8 cellular contexts compared by ENCODE assay signal in the genomic region with DNA sequence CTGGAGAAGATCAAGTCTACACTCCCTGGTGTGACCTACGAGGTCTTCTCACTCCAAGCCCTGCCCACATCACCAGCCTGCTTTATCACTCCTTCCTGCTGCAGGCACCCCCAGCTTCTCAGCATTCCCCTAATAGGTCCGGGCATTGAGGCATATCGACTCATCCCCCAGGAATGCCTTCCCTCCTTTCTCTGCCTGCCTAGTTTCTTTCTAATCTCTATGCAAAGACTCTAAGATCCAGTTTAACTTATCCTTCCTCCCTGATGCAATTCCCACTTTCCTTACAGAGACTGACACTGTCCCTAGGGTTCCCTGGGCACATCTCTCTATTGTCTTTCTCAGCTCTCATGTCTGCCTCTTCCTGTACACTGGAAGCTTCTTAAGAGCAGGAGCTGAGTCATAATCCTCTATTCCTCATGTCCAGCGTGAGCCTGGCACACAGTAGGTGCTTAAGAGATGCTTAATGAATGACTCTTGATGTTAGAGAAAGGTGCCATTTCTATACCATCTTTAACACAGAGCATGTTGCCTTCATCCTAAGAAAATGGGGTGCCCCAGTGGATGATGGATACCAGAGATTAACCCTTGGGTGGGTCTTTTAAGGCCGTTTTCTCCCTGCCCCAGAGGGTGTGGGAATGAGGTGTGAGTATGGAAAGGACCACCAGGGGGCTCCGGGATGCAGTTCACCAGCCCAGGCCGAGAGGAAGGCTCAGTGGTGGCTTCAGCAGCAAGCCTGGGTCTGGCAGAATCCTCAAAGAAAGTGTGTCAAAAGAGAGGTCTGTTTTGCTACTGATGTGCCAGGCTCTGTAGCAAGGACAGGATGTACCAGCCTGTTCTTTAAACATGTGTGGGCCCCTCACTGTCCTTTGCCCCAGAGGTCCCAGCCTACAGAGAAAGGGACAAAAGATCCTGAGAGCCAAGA. TPM values are rescaled to one million over a fixed set of nuclear protein-coding genes. Genes with fewer than 3 reads are reported as not detected.
DNase-seq lines count a peak whose midpoint lies in the region; ATAC-seq and TF ChIP-seq lines count a peak whose summit lies in the region.

No MANE protein-coding gene starts in this region.

- DNase-seq in DND-41 (peak; percentile 64), HFFc6 (peak; percentile 93), NCI-H526 (lab: John Stamatoyannopoulos, UW) (peak; percentile 43 to 87), cardiac muscle cell (ENCODE audit: low read depth in 1 of 2, low spot score in 1 of 2) (peak; percentile 82 to 91), renal cortical epithelial cell (ENCODE audit: low read depth) (peak; percentile 90)
- DNase-seq in activated naive CD4-positive, alpha-beta T cell treated with anti-CD3 and anti-CD28 coated beads, Interleukin-2, amount 50 U/mL, for 72 hours (ENCODE audit: low spot score in 2 of 2), result peak in 1 of 2 donors; percentile 46

- no peak overlapping the region for H3K9ac ChIP-seq in DND-41 (ENCODE audit: low read depth, low read length)

- peaks cover 100% of the 10 kb centered on the region for H3K4me1 Mint-ChIP-seq in HFFc6 (ENCODE audit: low read depth)

- H3K27ac ChIP-seq in DND-41 (ENCODE audit: low read length) (no peak overlapping the region), cardiac muscle cell (no peak overlapping the region)

- no peak overlapping the region for H3K4me3 ChIP-seq in DND-41 (ENCODE audit: low read depth in 1 of 2, low read length in 2 of 2)
- H3K4me3 ChIP-seq in cardiac muscle cell, result no peak overlapping the region

- H3K9me3 Mint-ChIP-seq in HFFc6, result no peaks in the 10 kb centered on the region
- no peaks in the 10 kb centered on the region for H3K9me3 Mint-ChIP-seq in activated naive CD4-positive, alpha-beta T cell treated with anti-CD3 and anti-CD28 coated beads, Interleukin-2, amount 50 U/mL, for 72 hours

- no peak overlapping the region for H3K4me2 ChIP-seq in DND-41 (ENCODE audit: insufficient read depth, low read length)

- TF ChIP-seq CTCF in DND-41 (IDR thresholded peaks at IDR 0.05; ENCODE audit: borderline replicate concordance, extremely low read depth, low read length, poor library complexity, severe bottlenecking), result peak; percentile 80
- peak; percentile 94 for TF ChIP-seq CTCF in HFFc6 (IDR thresholded peaks at IDR 0.05)
- TF ChIP-seq CTCF in cardiac muscle cell (IDR thresholded peaks at IDR 0.05; ENCODE audit: low read depth, low read length), result peak; percentile 90

- H3K36me3 Mint-ChIP-seq in HFFc6 (ENCODE audit: low read depth), result peaks cover 14% of the 10 kb centered on the region; the same call in 1 of the 2 replicates
- H3K36me3 Mint-ChIP-seq in activated naive CD4-positive, alpha-beta T cell treated with anti-CD3 and anti-CD28 coated beads, Interleukin-2, amount 50 U/mL, for 72 hours, result no peaks in the 10 kb centered on the region

- H3K79me2 ChIP-seq in DND-41 (ENCODE audit: insufficient read depth, low read length), result no peaks in the 10 kb centered on the region

- H3K4me1 ChIP-seq in DND-41 (ENCODE audit: insufficient read depth, low read length) (no peaks in the 10 kb centered on the region), cardiac muscle cell (ENCODE audit: low read depth) (peaks cover 4% of the 10 kb centered on the region)

- ATAC-seq in DND-41 (ENCODE audit: insufficient read depth, low read depth) (peak; percentile 95), GM18511 (IDR thresholded peaks at IDR 0.05; ENCODE audit: unreplicated experiment) (no peak), GM18870 (IDR thresholded peaks at IDR 0.05; ENCODE audit: unreplicated experiment) (no peak)
- ATAC-seq in activated naive CD4-positive, alpha-beta T cell treated with anti-CD3 and anti-CD28 coated beads, Interleukin-2, amount 50 U/mL, for 72 hours, result peak; percentile 39 to 72

- H3K4me3 Mint-ChIP-seq in HFFc6, result peak overlapping the region; percentile 87

- peak overlapping the region; percentile 95 for H3K27ac Mint-ChIP-seq in HFFc6
- H3K27ac Mint-ChIP-seq in activated naive CD4-positive, alpha-beta T cell treated with anti-CD3 and anti-CD28 coated beads, Interleukin-2, amount 50 U/mL, for 72 hours, result no peak overlapping the region

- H4K20me1 ChIP-seq in DND-41 (ENCODE audit: insufficient read depth, low read length), result no peaks in the 10 kb centered on the region

- H3K27me3 ChIP-seq in DND-41 (ENCODE audit: insufficient read depth, low read length, poor library complexity) (peaks cover 22% of the 10 kb centered on the region), cardiac muscle cell (no peaks in the 10 kb centered on the region)

- no peak overlapping the region for H2AFZ ChIP-seq in DND-41 (ENCODE audit: low read depth, low read length)

- H3K36me3 ChIP-seq in DND-41 (ENCODE audit: insufficient read depth, low read length), result no peaks in the 10 kb centered on the region
- no peaks in the 10 kb centered on the region for H3K36me3 ChIP-seq in cardiac muscle cell

- H3K9me3 ChIP-seq in DND-41 (ENCODE audit: insufficient read depth, low read length, severe bottlenecking) (no peaks in the 10 kb centered on the region), cardiac muscle cell (ENCODE audit: low read depth) (no peaks in the 10 kb centered on the region)

- peaks cover 1% of the 10 kb centered on the region; the same call in 1 of the 2 replicates for H3K27me3 Mint-ChIP-seq in HFFc6 (ENCODE audit: insufficient read depth)

RNA-seq across cellular contexts. Expression of a gene that starts 34.7 kb away (rescaled TPM):
- 100 to 1,000 TPM; 150 to 237 (median 184) TPM for total RNA-seq in HFFc6 (2021; fragmentation: NEBNext Ultra II Directional; extraction: Animal tissue kit (Norgen Biotek cat#: 25700))
- under 1 TPM in 1 of 2 donors, not detected in 1; 0.20 TPM for total RNA-seq in activated naive CD4-positive, alpha-beta T cell treated with anti-CD3 and anti-CD28 coated beads, Interleukin-2, amount 50 U/mL, for 72 hours
- total RNA-seq in cardiac muscle cell (13.0 and 14.9 TPM in 2 replicates), renal cortical epithelial cell (18.4 and 54.5 TPM in 2 replicates)
- 24.2 and 26.4 TPM in 2 replicates for polyA plus RNA-seq in cardiac muscle cell

Comparison
In these comparisons a context has a peak if more than half of its experiments do, and no peak if none do; other contexts are left out.
1. ATAC-seq: peak in DND-41 (single experiment) and activated naive CD4-positive, alpha-beta T cell treated with anti-CD3 and anti-CD28 coated beads, Interleukin-2, amount 50 U/mL, for 72 hours (2 of 2); none in GM18511 (single experiment) and GM18870 (single experiment).
2. Peak in every context shown above with its lines, with median percentiles within 50 percentile points of each other: CTCF ChIP-seq.